Comparison of ENCODE assay signal across 25 cellular contexts in the genomic region with DNA sequence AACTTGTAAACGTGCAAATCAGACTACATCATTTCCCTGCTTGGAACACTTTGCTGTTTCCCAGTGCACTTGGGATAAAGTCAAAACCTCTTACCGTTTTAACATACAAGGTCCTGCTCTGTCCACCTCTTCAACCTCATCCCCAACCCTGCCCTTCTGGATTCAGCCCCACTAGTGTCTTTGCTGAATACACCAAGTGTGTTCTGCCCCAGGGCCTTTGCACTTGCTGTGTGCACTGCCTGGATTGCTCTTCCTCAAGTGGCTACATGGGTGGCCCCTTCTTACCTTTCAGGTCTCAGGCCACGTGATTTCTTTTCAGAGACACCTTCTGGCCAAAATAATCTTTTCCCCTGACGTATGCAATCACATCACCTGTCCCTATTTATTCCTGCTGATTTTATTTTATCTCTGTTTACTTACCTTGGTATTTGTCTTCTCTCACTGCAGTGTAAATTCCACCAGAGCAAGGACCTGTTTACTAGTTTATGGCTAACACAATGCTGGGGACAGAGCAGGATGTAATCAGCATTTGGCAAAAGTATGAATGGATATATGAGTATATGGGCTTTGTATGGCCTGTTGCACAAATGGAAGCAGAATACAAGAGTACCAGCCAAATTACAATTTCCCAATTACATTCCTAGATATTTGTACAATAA.
"Had no signal": no experiment of that assay in that cellular context is flagged by ENCODE, and none has a peak within 500 bp of the region (broad histone marks: within the 10 kb centered on the region; RNA-seq: fewer than 3 reads in every experiment).

No MANE protein-coding gene starts in this region.

- H3K4me3 ChIP-seq: left lung, lung, ovary, skin epidermis, stomach, suprapubic skin, thoracic aorta, tibial artery, upper lobe of right lung had no signal

- H3K27ac Mint-ChIP-seq: mesothelial cell of epicardium; naive B cell; natural killer cell; progenitor cell of endocrine pancreas; stimulated activated naive B cell treated with anti-CD40 and anti-IgM and Interleukin-4, amounts not matched to agents 10 μg/mL and 1 μg/mL and 100 μg/mL, for 72 hours had no signal

- H3K4me1 ChIP-seq: left lung, upper lobe of right lung had no signal

- ATAC-seq: left colon; left lung; natural killer cell; right cardiac atrium; sciatic nerve; stimulated activated naive B cell treated with anti-CD40 and anti-IgM and Interleukin-4, amounts not matched to agents 10 μg/mL and 1 μg/mL and 100 μg/mL, for 72 hours; stimulated activated naive CD8-positive, alpha-beta T cell treated with anti-CD3 and anti-CD28 coated beads, Interleukin-15, Interleukin-2, amounts not matched to agents 100 U/mL and 50 U/mL, for 24 hours; upper lobe of right lung had no signal

- H3K4me3 Mint-ChIP-seq: mesothelial cell of epicardium; naive B cell; natural killer cell; stimulated activated naive B cell treated with anti-CD40 and anti-IgM and Interleukin-4, amounts not matched to agents 10 μg/mL and 1 μg/mL and 100 μg/mL, for 72 hours had no signal

- H3K9me3 ChIP-seq: left lung, ovary, stomach, suprapubic skin, thoracic aorta, tibial artery, upper lobe of right lung had no signal

- H3K27me3 ChIP-seq: left lung, ovary, stomach, suprapubic skin, tibial artery, upper lobe of right lung had no signal

- H3K27me3 Mint-ChIP-seq: progenitor cell of endocrine pancreas had no signal

- H3K36me3 Mint-ChIP-seq: natural killer cell; stimulated activated naive B cell treated with anti-CD40 and anti-IgM and Interleukin-4, amounts not matched to agents 10 μg/mL and 1 μg/mL and 100 μg/mL, for 72 hours had no signal

- H3K27ac ChIP-seq: left lung, ovary, skin epidermis, stomach, suprapubic skin, thoracic aorta, upper lobe of right lung had no signal

- DNase-seq: hippocampal formation; left colon; left lung; mesendoderm; naive B cell; natural killer cell; ovary; right cardiac atrium; stimulated activated CD4-positive, alpha-beta T cell treated with anti-CD3 and anti-CD28 coated beads, Interleukin-12 subunit alpha, Interleukin-12 subunit beta, amount 100 ng/mL, for 4 hours; stimulated activated CD4-positive, alpha-beta T cell treated with anti-CD3 and anti-CD28 coated beads, Interleukin-15, amount 100 ng/mL, for 24 hours; stimulated activated CD4-positive, alpha-beta T cell treated with anti-CD3 and anti-CD28 coated beads, Interleukin-2, amount 100 ng/mL, for 24 hours; stimulated activated CD4-positive, alpha-beta T cell treated with anti-CD3 and anti-CD28 coated beads, Interleukin-4, amount 100 ng/mL, for 1 hour; stimulated activated naive B cell treated with anti-CD40 and anti-IgM and Interleukin-4, amounts not matched to agents 10 μg/mL and 1 μg/mL and 100 μg/mL, for 72 hours; stimulated activated naive CD8-positive, alpha-beta T cell treated with anti-CD3 and anti-CD28 coated beads, Interleukin-15, Interleukin-2, amounts not matched to agents 100 U/mL and 50 U/mL, for 24 hours; stomach; tibial artery; trophoblast cell; upper lobe of right lung had no signal

- H3K4me1 Mint-ChIP-seq: naive B cell; natural killer cell; stimulated activated naive B cell treated with anti-CD40 and anti-IgM and Interleukin-4, amounts not matched to agents 10 μg/mL and 1 μg/mL and 100 μg/mL, for 72 hours had no signal

- H3K36me3 ChIP-seq: left lung, ovary, stomach, suprapubic skin, thoracic aorta, tibial artery, upper lobe of right lung had no signal

- H3K9me3 Mint-ChIP-seq: mesothelial cell of epicardium, natural killer cell had no signal
